2 cellular contexts compared by ENCODE assay signal in the genomic region with DNA sequence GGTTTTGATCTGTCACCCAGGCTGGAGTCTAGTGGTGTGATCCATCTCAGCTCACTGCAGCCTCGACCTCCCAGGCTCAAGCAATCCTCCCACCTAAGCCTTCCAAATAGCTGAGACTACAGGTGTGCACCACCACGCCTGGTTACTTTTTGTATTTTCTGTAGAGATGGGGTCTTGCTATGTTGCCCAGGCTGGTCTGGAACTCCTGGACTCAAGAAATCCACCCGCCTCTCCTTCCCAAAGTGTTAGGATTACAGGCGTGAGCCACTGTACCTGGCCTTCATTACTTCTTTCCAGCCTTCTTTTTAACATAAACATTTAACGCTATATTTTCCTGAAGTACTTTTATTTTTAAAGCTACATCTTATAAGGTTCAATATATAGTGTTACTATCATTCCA.
TF ChIP-seq lines count a peak whose summit lies in the region.

No MANE protein-coding gene starts in this region.

TF ChIP-seq in HepG2, 621 proteins besides CTCF, POLR2A, EP300 and RAD21:
- TF ChIP-seq ZNF121 (CRISPR knock-in tag; IDR thresholded peaks at IDR 0.05) = peak; percentile 47; the same call in 1 of the 2 replicates
- TF ChIP-seq PAX8 (CRISPR knock-in tag; IDR thresholded peaks at IDR 0.05; ENCODE audit: borderline replicate concordance) = no peak
- TF ChIP-seq, protein P1, sequence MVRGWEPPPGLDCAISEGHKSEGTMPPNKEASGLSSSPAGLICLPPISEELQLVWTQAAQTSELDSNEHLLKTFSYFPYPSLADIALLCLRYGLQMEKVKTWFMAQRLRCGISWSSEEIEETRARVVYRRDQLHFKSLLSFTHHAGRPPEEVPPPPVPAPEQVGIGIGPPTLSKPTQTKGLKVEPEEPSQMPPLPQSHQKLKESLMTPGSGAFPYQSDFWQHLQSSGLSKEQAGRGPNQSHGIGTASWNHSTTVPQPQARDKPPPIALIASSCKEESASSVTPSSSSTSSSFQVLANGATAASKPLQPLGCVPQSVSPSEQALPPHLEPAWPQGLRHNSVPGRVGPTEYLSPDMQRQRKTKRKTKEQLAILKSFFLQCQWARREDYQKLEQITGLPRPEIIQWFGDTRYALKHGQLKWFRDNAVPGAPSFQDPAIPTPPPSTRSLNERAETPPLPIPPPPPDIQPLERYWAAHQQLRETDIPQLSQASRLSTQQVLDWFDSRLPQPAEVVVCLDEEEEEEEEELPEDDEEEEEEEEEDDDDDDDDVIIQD (CRISPR knock-in tag; IDR thresholded peaks at IDR 0.05; ENCODE audit: low read depth) = no peak

TF ChIP-seq in K562, 482 proteins besides CTCF, POLR2A, EP300 and RAD21:
- TF ChIP-seq, protein P2, sequence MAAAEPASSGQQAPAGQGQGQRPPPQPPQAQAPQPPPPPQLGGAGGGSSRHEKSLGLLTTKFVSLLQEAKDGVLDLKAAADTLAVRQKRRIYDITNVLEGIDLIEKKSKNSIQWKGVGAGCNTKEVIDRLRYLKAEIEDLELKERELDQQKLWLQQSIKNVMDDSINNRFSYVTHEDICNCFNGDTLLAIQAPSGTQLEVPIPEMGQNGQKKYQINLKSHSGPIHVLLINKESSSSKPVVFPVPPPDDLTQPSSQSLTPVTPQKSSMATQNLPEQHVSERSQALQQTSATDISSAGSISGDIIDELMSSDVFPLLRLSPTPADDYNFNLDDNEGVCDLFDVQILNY (CRISPR knock-in tag; IDR thresholded peaks at IDR 0.05) = no peak
- peak; percentile 77 for TF ChIP-seq ZNF121 (CRISPR knock-in tag; conservative IDR thresholded peaks at IDR 0.05)
TF ChIP-seq in K562: peak in this region for 1.
